ENCODE assay signal across 26 cellular contexts in genomic region chr17:81332118-81332834, GRCh38.
"Had no signal": no experiment of that assay in that cellular context is flagged by ENCODE, and none has a peak within 500 bp of the region (broad histone marks: within the 10 kb centered on the region; RNA-seq: fewer than 3 reads in every experiment).

No MANE protein-coding gene starts in this region.

- H3K27ac ChIP-seq: adrenal gland, ascending aorta, foreskin keratinocyte, hepatocyte, sigmoid colon, testis, upper lobe of left lung had no signal

- H2AFZ ChIP-seq: hepatocyte had no signal

- H3K27ac Mint-ChIP-seq: activated B cell treated with CpG ODN at 0.5 μM for 24 hours; activated CD4-positive, alpha-beta T cell treated with anti-CD3 and anti-CD28 coated beads for 36 hours; activated naive CD8-positive, alpha-beta T cell; activated T-helper 2 cell treated with anti-CD3 and anti-CD28 coated beads, Interferon-gamma antibody, Interleukin-2, Interleukin-4, amounts not matched to agents 10 μg/mL and 5 μg/mL and 100 μg/mL, durations not matched to agents 14 hours and 24 hours and 36 hours; natural killer cell treated with Interleukin-12 subunit alpha and Interleukin-12 subunit beta and Interleukin-15 and Interleukin-18, amount 100 ng/mL, for 72 hours; T-helper 1 cell treated with Interleukin-12 subunit alpha and Interleukin-12 subunit beta and Interleukin-4 antibody, amounts not matched to agents 30 μg/mL and 1 μg/mL, for 36 hours had no signal

- H3K9me3 Mint-ChIP-seq: activated B cell treated with CpG ODN at 0.5 μM for 24 hours; activated T-cell treated with anti-CD3 and anti-CD28 coated beads, Interleukin-2, amount 50 U/mL, for 4 hours; activated T-helper 2 cell treated with anti-CD3 and anti-CD28 coated beads, Interferon-gamma antibody, Interleukin-2, Interleukin-4, amounts not matched to agents 10 μg/mL and 5 μg/mL and 100 μg/mL, durations not matched to agents 14 hours and 24 hours and 36 hours; natural killer cell treated with Interleukin-12 subunit alpha and Interleukin-12 subunit beta and Interleukin-15 and Interleukin-18, amount 100 ng/mL, for 72 hours; T-helper 1 cell treated with Interleukin-12 subunit alpha and Interleukin-12 subunit beta and Interleukin-4 antibody, amounts not matched to agents 30 μg/mL and 1 μg/mL, for 36 hours had no signal

- ATAC-seq: activated CD4-positive, alpha-beta T cell treated with anti-CD3 and anti-CD28 coated beads for 36 hours; activated T-cell treated with anti-CD3 and anti-CD28 coated beads, Interleukin-2, amount 50 U/mL, for 4 hours; foreskin keratinocyte; left ventricle myocardium superior; natural killer cell treated with Interleukin-12 subunit alpha and Interleukin-12 subunit beta and Interleukin-15 and Interleukin-18, amount 100 ng/mL, for 72 hours had no signal

- H3K27me3 ChIP-seq: adrenal gland, ascending aorta, hepatocyte, sigmoid colon, testis, upper lobe of left lung had no signal

- H3K4me3 ChIP-seq: adrenal gland, ascending aorta, hepatocyte, sigmoid colon, testis, upper lobe of left lung had no signal

- H3K4me1 Mint-ChIP-seq: activated CD4-positive, alpha-beta T cell treated with anti-CD3 and anti-CD28 coated beads for 36 hours had no signal

- H3K4me3 Mint-ChIP-seq: activated B cell treated with CpG ODN at 0.5 μM for 24 hours; activated CD4-positive, alpha-beta T cell treated with anti-CD3 and anti-CD28 coated beads for 36 hours; activated naive CD8-positive, alpha-beta T cell; activated T-cell treated with anti-CD3 and anti-CD28 coated beads, Interleukin-2, amount 50 U/mL, for 4 hours; natural killer cell treated with Interleukin-12 subunit alpha and Interleukin-12 subunit beta and Interleukin-15 and Interleukin-18, amount 100 ng/mL, for 72 hours; T-helper 1 cell treated with Interleukin-12 subunit alpha and Interleukin-12 subunit beta and Interleukin-4 antibody, amounts not matched to agents 30 μg/mL and 1 μg/mL, for 36 hours had no signal

- H3K9me3 ChIP-seq: adrenal gland, ascending aorta, sigmoid colon, testis, upper lobe of left lung had no signal

- DNase-seq: activated B cell treated with CpG ODN at 0.5 μM for 24 hours; activated CD4-positive, alpha-beta T cell treated with anti-CD3 and anti-CD28 coated beads for 36 hours; activated CD4-positive, alpha-beta T cell treated with anti-CD3 and anti-CD28 coated beads, Interleukin-2, amount 50 U/mL, for 4 hours; activated CD8-positive, alpha-beta memory T cell treated with anti-CD3 and anti-CD28 coated beads, Interleukin-2, amount 50 U/mL, for 48 hours; activated naive CD4-positive, alpha-beta T cell; activated T-cell treated with anti-CD3 and anti-CD28 coated beads, Interleukin-2, amount 50 U/mL, for 4 hours; central memory CD4-positive, alpha-beta T cell; dermis blood vessel endothelial cell; effector CD8-positive, alpha-beta T cell; foreskin keratinocyte; midbrain; occipital lobe; sigmoid colon; stimulated activated CD4-positive, alpha-beta T cell treated with anti-CD3 and anti-CD28 coated beads, Interleukin-4, amount 100 ng/mL, for 1 hour; stimulated activated naive CD4-positive, alpha-beta T cell; T1000; testis had no signal

- H3K4me2 ChIP-seq: hepatocyte had no signal

- H3K36me3 ChIP-seq: adrenal gland, ascending aorta, sigmoid colon, upper lobe of left lung had no signal

- H3K36me3 Mint-ChIP-seq: activated naive CD8-positive, alpha-beta T cell; natural killer cell treated with Interleukin-12 subunit alpha and Interleukin-12 subunit beta and Interleukin-15 and Interleukin-18, amount 100 ng/mL, for 72 hours had no signal
